ENCODE assay signal across 9 cellular contexts in genomic region chr5:75265731-75266130, GRCh38. TPM values are rescaled to one million over a fixed set of nuclear protein-coding genes. Genes with fewer than 3 reads are reported as not detected.
DNase-seq lines count a peak whose midpoint lies in the region; ATAC-seq, FAIRE-seq and TF ChIP-seq lines count a peak whose summit lies in the region.
"Had no signal": no experiment of that assay in that cellular context is flagged by ENCODE, and none has a peak within 500 bp of the region (broad histone marks: within the 10 kb centered on the region; RNA-seq: fewer than 3 reads in every experiment).

No MANE protein-coding gene starts in this region.

- TF ChIP-seq POLR2A in H54 (IDR thresholded peaks at IDR 0.05; ENCODE audit: low read depth, low read length) = no peak

- DNase-seq in AG09319 (ENCODE audit: extremely low read depth, low read depth) (peak; percentile 10), GM13977 (ENCODE audit: low spot score) (peak; percentile 39), T-cell (peak in 1 of 34 experiments; percentile 5), hepatic stellate cell (ENCODE audit: low spot score) (peak; percentile 22), SHP77 treated with DMSO at 0.1 percent for 48 hours (lab: John Stamatoyannopoulos, UW) (no peak), H54 (ENCODE audit: insufficient read length, low spot score) (no peak)
- no peak for DNase-seq in stimulated activated CD4-positive, alpha-beta T cell treated with anti-CD3 and anti-CD28 coated beads, Interleukin-4, amount 100 ng/mL, for 24 hours

- H3K36me3 Mint-ChIP-seq in T-cell = no peaks in the 10 kb centered on the region

- CTCF ChIA-PET in T-cell (lab: Charles Lee) = interaction anchor here (0.6 to 1.4 kb wide), 11 partner anchors 27 to 501 kb away, joined by 3 to 7 read pairs (median 3); partner anchors contain the start of gene ANKRD31 (in 1 of the 2)

- peaks cover 0 to 7% of the 10 kb centered on the region in 2 donors for H3K27me3 Mint-ChIP-seq in T-cell

- H3K9me3 Mint-ChIP-seq in T-cell = no peaks in the 10 kb centered on the region

- H3K4me3 Mint-ChIP-seq in T-cell = no peak overlapping the region
- H3K4me3 Mint-ChIP-seq: dendritic cell treated with granulocyte-macrophage colony-stimulating factor and Interleukin-4, amounts not matched to agents 40 ng/mL and 50 ng/mL, for 4 days had no signal

- in situ Hi-C loops in GM13977 (cut with MboI; ENCODE audit: low pct_unique_long_range_greater_than_20kb, low sequenced_read_pairs, unreplicated experiment) = no loop called here

- TF ChIP-seq CTCF in AG09319 (IDR thresholded peaks at IDR 0.05; ENCODE audit: low read depth, low read length) (peak; percentile 55), GM13977 (IDR thresholded peaks at IDR 0.05; ENCODE audit: extremely low read depth, insufficient read depth, missing control alignments) (peak; percentile 43)

- FAIRE-seq in H54 (lab: Jason Lieb, UNC) = no peak

- H3K4me1 Mint-ChIP-seq in T-cell = peaks cover 0 to 2% (median 0%) of the 10 kb centered on the region in 3 donors

- POLR2A ChIA-PET in T-cell (lab: Charles Lee) = no interaction called here

- ATAC-seq in T-cell (replicated peaks in 1 of 4) (peak; percentile 61 to 81 (median 66)), HG03135 (IDR thresholded peaks at IDR 0.05; ENCODE audit: unreplicated experiment) (no peak)

- no peak overlapping the region for H3K27ac Mint-ChIP-seq in T-cell
- H3K27ac Mint-ChIP-seq: dendritic cell treated with granulocyte-macrophage colony-stimulating factor and Interleukin-4, amounts not matched to agents 40 ng/mL and 50 ng/mL, for 4 days had no signal

RNA-seq across cellular contexts. Expression of gene ANKRD31, which starts 29.1 kb away (rescaled TPM):
- total RNA-seq in T-cell = 1 to 10 TPM in 1 of 5 donors, under 1 TPM in 4; 0.72 to 1.3 (median 0.89) TPM

Comparison
In these comparisons a context has a peak if more than half of its experiments do, and no peak if none do; other contexts are left out.
1. DNase-seq: peak in AG09319 (single experiment), GM13977 (single experiment) and hepatic stellate cell (single experiment); none in SHP77 treated with DMSO at 0.1 percent for 48 hours (single experiment), H54 (single experiment) and stimulated activated CD4-positive, alpha-beta T cell treated with anti-CD3 and anti-CD28 coated beads, Interleukin-4, amount 100 ng/mL, for 24 hours (single experiment).